Comparison of ENCODE assay signal across 10 cellular contexts in genomic region chr19:39433480-39434079, GRCh38. TPM values are rescaled to one million over a fixed set of nuclear protein-coding genes. Genes with fewer than 3 reads are reported as not detected.
DNase-seq lines count a peak whose midpoint lies in the region; ATAC-seq, FAIRE-seq and TF ChIP-seq lines count a peak whose summit lies in the region.
"Had no signal": no experiment of that assay in that cellular context is flagged by ENCODE, and none has a peak within 500 bp of the region (broad histone marks: within the 10 kb centered on the region; RNA-seq: fewer than 3 reads in every experiment).

No MANE protein-coding gene starts in this region.

- H4K20me1 ChIP-seq in KMS-11 (ENCODE audit: insufficient read depth) (no peaks in the 10 kb centered on the region), K562 (replicated peaks; ENCODE audit: control insufficient read depth, insufficient read depth, low read length) (peaks cover 21% of the 10 kb centered on the region)

- TF ChIP-seq EP300 in K562 (IDR thresholded peaks at IDR 0.05; ENCODE audit: low read length), result no peak

- peaks cover 40% of the 10 kb centered on the region for H3K36me3 Mint-ChIP-seq in CD8-positive, alpha-beta T cell
- peaks cover 20% of the 10 kb centered on the region for H3K36me3 Mint-ChIP-seq in natural killer cell treated with Interleukin-12 subunit alpha and Interleukin-12 subunit beta and Interleukin-15 and Interleukin-18, amount 100 ng/mL, for 72 hours

- no peak for ATAC-seq in CD8-positive, alpha-beta T cell
- ATAC-seq in K562 (no peak), esophagus mucosa (no peak)
- ATAC-seq in natural killer cell treated with Interleukin-12 subunit alpha and Interleukin-12 subunit beta and Interleukin-15 and Interleukin-18, amount 100 ng/mL, for 72 hours, result no peak

- H3K27ac ChIP-seq in CD8-positive, alpha-beta T cell (ENCODE audit: low read depth, low read length), result no peak overlapping the region
- H3K27ac ChIP-seq in KMS-11 (peak overlapping the region; percentile 75; the same call in 1 of the 2 replicates), K562 (ENCODE audit: extremely low read depth, low read depth, low read length) (peak overlapping the region; percentile 95)
- H3K27ac ChIP-seq: right atrium auricular region, WERI-Rb-1 had no signal

- no peak for DNase-seq in CD8-positive, alpha-beta T cell
- DNase-seq in K562 (ENCODE audit: extremely low read depth in 1 of 4, low spot score in 3 of 4), result no peak
- DNase-seq in natural killer cell treated with Interleukin-12 subunit alpha and Interleukin-12 subunit beta and Interleukin-15 and Interleukin-18, amount 100 ng/mL, for 72 hours (ENCODE audit: low spot score), result no peak
- no peak for DNase-seq in GM19240 (ENCODE audit: insufficient read length, low spot score)
- DNase-seq in EL, result no peak
- DNase-seq in NCI-H146 (lab: John Stamatoyannopoulos, UW), result no peak
- DNase-seq: WERI-Rb-1 had no signal

- H3K4me2 ChIP-seq in KMS-11 (peak overlapping the region; percentile 100), K562 (ENCODE audit: insufficient read depth, low read length) (peak overlapping the region; percentile 98)

- WGBS in K562 (ENCODE audit: insufficient coverage, low coverage, missing lambda C conversion rate), result 80% methylated on average over 8 of the region's 8 CpGs

- no peaks in the 10 kb centered on the region for H3K27me3 ChIP-seq in CD8-positive, alpha-beta T cell (ENCODE audit: insufficient read depth, low read length)
- H3K27me3 ChIP-seq in KMS-11 (ENCODE audit: insufficient read depth, low read depth) (no peaks in the 10 kb centered on the region), K562 (ENCODE audit: control insufficient read depth in 2 of 2, insufficient read depth in 2 of 2, low read length in 2 of 2) (no peaks in the 10 kb centered on the region)
- H3K27me3 ChIP-seq: right atrium auricular region had no signal

- POLR2A ChIA-PET in CD8-positive, alpha-beta T cell (lab: Charles Lee), result interaction anchor here (0.5 to 1.9 kb wide), 3 partner anchors 9 to 42 kb away, joined by 3 to 6 read pairs (median 5); partner anchors contain the start of genes MED29, PAF1 and SUPT5H
- POLR2A ChIA-PET in K562 (lab: Yijun Ruan, JAX), result interaction anchor here (0.6 to 6.2 kb wide), 10 partner anchors 10 to 760 kb away, joined by 3 to 141 read pairs (median 4); partner anchors contain the start of gene SUPT5H

- TF ChIP-seq POLR2A in K562 (conservative IDR thresholded peaks at IDR 0.05), result peak; percentile 26; the same call in 1 of the 2 replicates

- peaks cover 23% of the 10 kb centered on the region for H3K79me2 ChIP-seq in KMS-11 (ENCODE audit: insufficient read depth, low read depth)
- peaks cover 32% of the 10 kb centered on the region for H3K79me2 ChIP-seq in K562 (ENCODE audit: control insufficient read depth, insufficient read depth, low read length)

- intact Hi-C loops in CD8-positive, alpha-beta T cell (cut with DNase I, micrococcal nuclease), result no loop called here
- intact Hi-C loops in K562 (cut with micrococcal nuclease), result no loop called here

- no peak for TF ChIP-seq CTCF in CD8-positive, alpha-beta T cell (IDR thresholded peaks at IDR 0.05)
- TF ChIP-seq CTCF in KMS-11 (conservative IDR thresholded peaks at IDR 0.05; ENCODE audit: low read depth, low read length) (no peak), K562 (IDR thresholded peaks at IDR 0.05 in 2 of 3, conservative IDR thresholded peaks at IDR 0.05 in 1 of 3; ENCODE audit: insufficient read depth in 2 of 3, low read depth in 1 of 3, low read length in 3 of 3) (no peak)

- no peaks in the 10 kb centered on the region for H3K9me3 ChIP-seq in CD8-positive, alpha-beta T cell (ENCODE audit: low read length)
- H3K9me3 ChIP-seq in K562 (replicated peaks; ENCODE audit: control insufficient read depth, insufficient read depth, low read depth, low read length), result no peaks in the 10 kb centered on the region
- H3K9me3 ChIP-seq: right atrium auricular region had no signal

- CTCF ChIA-PET in CD8-positive, alpha-beta T cell (lab: Charles Lee), result interaction anchor here (0.8 to 1.0 kb wide), 3 partner anchors 21 to 41 kb away, joined by 3 to 4 read pairs (median 3); partner anchors contain the start of gene PLEKHG2
- CTCF ChIA-PET in K562 (lab: Yijun Ruan, JAX; ENCODE audit: low intra/inter-chr PET ratio), result no interaction called here

- no peaks in the 10 kb centered on the region for H3K27me3 Mint-ChIP-seq in CD8-positive, alpha-beta T cell (ENCODE audit: low read depth)
- no peaks in the 10 kb centered on the region for H3K27me3 Mint-ChIP-seq in natural killer cell treated with Interleukin-12 subunit alpha and Interleukin-12 subunit beta and Interleukin-15 and Interleukin-18, amount 100 ng/mL, for 72 hours

- TF ChIP-seq RAD21 in K562 (CRISPR knock-in tag; conservative IDR thresholded peaks at IDR 0.05 in 1 of 2, IDR thresholded peaks at IDR 0.05 in 1 of 2), result no peak

- H3K4me3 Mint-ChIP-seq in CD8-positive, alpha-beta T cell, result peak overlapping the region; percentile 100
- H3K4me3 Mint-ChIP-seq in natural killer cell treated with Interleukin-12 subunit alpha and Interleukin-12 subunit beta and Interleukin-15 and Interleukin-18, amount 100 ng/mL, for 72 hours, result peak overlapping the region; percentile 100

- no peak for FAIRE-seq in K562 (lab: Jason Lieb, UNC)

- H3K36me3 ChIP-seq in CD8-positive, alpha-beta T cell (ENCODE audit: insufficient read depth, low read length), result peaks cover 21% of the 10 kb centered on the region
- H3K36me3 ChIP-seq in KMS-11 (ENCODE audit: insufficient read depth) (peaks cover 27% of the 10 kb centered on the region; the same call in 1 of the 2 replicates), K562 (ENCODE audit: control insufficient read depth, insufficient read depth, low read length) (peaks cover 37% of the 10 kb centered on the region)

- H3K4me1 Mint-ChIP-seq in CD8-positive, alpha-beta T cell (ENCODE audit: low read depth), result peaks cover 47% of the 10 kb centered on the region
- H3K4me1 Mint-ChIP-seq in natural killer cell treated with Interleukin-12 subunit alpha and Interleukin-12 subunit beta and Interleukin-15 and Interleukin-18, amount 100 ng/mL, for 72 hours (ENCODE audit: low read depth in 2 of 2), result peaks cover 31 to 49% of the 10 kb centered on the region in 2 donors

- no TSS peak for BruUV-seq in K562 (replicated peaks; lab: Mats Ljungman, UMichigan)

- H3K4me3 ChIP-seq in CD8-positive, alpha-beta T cell (ENCODE audit: low read depth, low read length), result no peak overlapping the region
- H3K4me3 ChIP-seq in KMS-11 (IDR thresholded peaks at IDR 0.05; ENCODE audit: insufficient read depth, low read depth, low read length) (no peak overlapping the region), K562 (peak overlapping the region; percentile 100; the same call in 1 of the 2 replicates)
- H3K4me3 ChIP-seq: right atrium auricular region had no signal

- peak overlapping the region; percentile 74 for H3K27ac Mint-ChIP-seq in CD8-positive, alpha-beta T cell
- peak overlapping the region; percentile 99 for H3K27ac Mint-ChIP-seq in natural killer cell treated with Interleukin-12 subunit alpha and Interleukin-12 subunit beta and Interleukin-15 and Interleukin-18, amount 100 ng/mL, for 72 hours

- H2AFZ ChIP-seq in KMS-11 (ENCODE audit: low read depth), result no peak overlapping the region
- H2AFZ ChIP-seq in K562 (ENCODE audit: low read depth, low read length), result no peak overlapping the region

- in situ Hi-C loops in K562 (cut with MboI), result no loop called here

- H3K9me3 Mint-ChIP-seq in CD8-positive, alpha-beta T cell, result no peaks in the 10 kb centered on the region
- H3K9me3 Mint-ChIP-seq in natural killer cell treated with Interleukin-12 subunit alpha and Interleukin-12 subunit beta and Interleukin-15 and Interleukin-18, amount 100 ng/mL, for 72 hours, result no peaks in the 10 kb centered on the region

- no peak overlapping the region for H3K9ac ChIP-seq in KMS-11
- H3K9ac ChIP-seq in K562 (ENCODE audit: insufficient read depth in 1 of 2, low read depth in 2 of 2, low read length in 2 of 2), result peak overlapping the region; percentile 89 to 99; a peak in 3 of 4 replicates

- peaks cover 25% of the 10 kb centered on the region for H3K4me1 ChIP-seq in CD8-positive, alpha-beta T cell (ENCODE audit: insufficient read depth, low read length)
- peaks cover 54% of the 10 kb centered on the region for H3K4me1 ChIP-seq in KMS-11 (ENCODE audit: low read depth, poor library complexity, severe bottlenecking)
- peaks cover 28 to 33% of the 10 kb centered on the region in 2 experiments for H3K4me1 ChIP-seq in K562 (replicated peaks in 1 of 2; ENCODE audit: control insufficient read depth in 2 of 2, insufficient read depth in 2 of 2, low read length in 2 of 2)

- H3K9me1 ChIP-seq in K562 (ENCODE audit: control insufficient read depth, insufficient read depth, low read length), result no peaks in the 10 kb centered on the region

RNA-seq across cellular contexts. Expression of gene RPS16, which starts 2.2 kb away (rescaled TPM):
- total RNA-seq in CD8-positive, alpha-beta T cell, result 1,000 to 10,000 TPM; 4,439 to 4,447 TPM
- 222 and 453 TPM in 2 replicates for total RNA-seq in K562 (2011; cell fraction: chromatin; rRNA removed; ENCODE audit: low replicate concordance)
- 784 and 1,002 TPM in 2 replicates for total RNA-seq in K562 (2011; cell fraction: nucleolus; rRNA removed)
- 878 and 1,583 TPM in 2 replicates for total RNA-seq in K562 (2011; cell fraction: nucleoplasm; rRNA removed)
- total RNA-seq in K562 (2014; rRNA removed), result 2,011 and 2,125 TPM in 2 replicates
- total RNA-seq in K562 (2014; rRNA removed; fragmentation: Illumina TruSeq; extraction: Trizol), result 82.6 and 146 TPM in 2 replicates
- total RNA-seq in K562 (2015; rRNA removed; fragmentation: Illumina TruSeq; extraction: Trizol), result 114 and 137 TPM in 2 replicates
- total RNA-seq in K562 (2021), result 3,072 and 3,267 TPM in 2 replicates
- 1,618 and 2,255 TPM in 2 replicates for polyA plus RNA-seq in K562 (2011; rRNA removed)
- polyA plus RNA-seq in K562 (2011; cell fraction: cytosol; rRNA removed), result 6,767 and 7,935 TPM in 2 replicates
- polyA plus RNA-seq in K562 (2011; cell fraction: nucleus; rRNA removed), result 1,399 and 1,697 TPM in 2 replicates
- 3,974 and 4,107 TPM in 2 replicates for polyA plus RNA-seq in K562 (2012)
- 2,204 and 2,973 TPM in 2 replicates for polyA plus RNA-seq in K562 (2014; fragmentation: Illumina TruSeq; extraction: Trizol)
- 1,000 to 10,000 TPM; 2,545 to 3,175 TPM for polyA plus RNA-seq in K562 (2014; fragmentation: Nextera tagmentation; extraction: Ambion mirVana)
- polyA plus RNA-seq in K562 (2014; rRNA removed), result 3,400 and 3,671 TPM in 2 replicates
- 1,356 and 1,489 TPM in 2 replicates for polyA minus RNA-seq in K562 (2011; rRNA and poly(A)+ RNA removed)
- 1,901 and 2,445 TPM in 2 replicates for polyA minus RNA-seq in K562 (2011; cell fraction: cytosol; rRNA and poly(A)+ RNA removed)
- 274 and 520 TPM in 2 replicates for polyA minus RNA-seq in K562 (2011; cell fraction: nucleus; rRNA and poly(A)+ RNA removed)
- 1,000 to 10,000 TPM; 1,544 to 1,854 TPM for total RNA-seq in natural killer cell treated with Interleukin-12 subunit alpha and Interleukin-12 subunit beta and Interleukin-15 and Interleukin-18, amount 100 ng/mL, for 72 hours
- 2,374 TPM for total RNA-seq in esophagus mucosa

RNA-seq across cellular contexts. Expression of gene SUPT5H, which starts 11.8 kb away (rescaled TPM):
- total RNA-seq in CD8-positive, alpha-beta T cell, result 100 to 1,000 TPM; 303 to 329 TPM
- 330 and 539 TPM in 2 replicates for total RNA-seq in K562 (2011; cell fraction: chromatin; rRNA removed; ENCODE audit: low replicate concordance)
- total RNA-seq in K562 (2011; cell fraction: nucleolus; rRNA removed), result 230 and 249 TPM in 2 replicates
- 271 and 280 TPM in 2 replicates for total RNA-seq in K562 (2011; cell fraction: nucleoplasm; rRNA removed)
- total RNA-seq in K562 (2014; rRNA removed) (64.1 and 68.6 TPM in 2 replicates), K562 (2014; rRNA removed; fragmentation: Illumina TruSeq; extraction: Trizol) (29.4 and 34.5 TPM in 2 replicates), K562 (2015; rRNA removed; fragmentation: Illumina TruSeq; extraction: Trizol) (35.9 and 36.9 TPM in 2 replicates), K562 (2021) (73.4 and 85.9 TPM in 2 replicates), esophagus mucosa (46.6 TPM)
- polyA plus RNA-seq in K562 (2011; rRNA removed) (27.6 and 58.9 TPM in 2 replicates), K562 (2014; fragmentation: Illumina TruSeq; extraction: Trizol) (68.9 and 70.5 TPM in 2 replicates), K562 (2014; fragmentation: Nextera tagmentation; extraction: Ambion mirVana) (10 to 100 TPM; 13.3 to 18.8 TPM), K562 (2014; rRNA removed) (50.2 and 75.6 TPM in 2 replicates)
- polyA plus RNA-seq in K562 (2011; cell fraction: cytosol; rRNA removed), result 37.3 and 38.8 TPM in 2 replicates
- polyA plus RNA-seq in K562 (2011; cell fraction: nucleus; rRNA removed), result 208 and 227 TPM in 2 replicates
- polyA plus RNA-seq in K562 (2012), result 93.1 and 112 TPM in 2 replicates
- 37.0 and 51.5 TPM in 2 replicates for polyA minus RNA-seq in K562 (2011; rRNA and poly(A)+ RNA removed)
- polyA minus RNA-seq in K562 (2011; cell fraction: cytosol; rRNA and poly(A)+ RNA removed), result 42.2 and 42.6 TPM in 2 replicates
- polyA minus RNA-seq in K562 (2011; cell fraction: nucleus; rRNA and poly(A)+ RNA removed), result 36.1 and 56.9 TPM in 2 replicates
- 100 to 1,000 TPM; 164 to 192 TPM for total RNA-seq in natural killer cell treated with Interleukin-12 subunit alpha and Interleukin-12 subunit beta and Interleukin-15 and Interleukin-18, amount 100 ng/mL, for 72 hours

RNA-seq across cellular contexts. Expression of gene PLEKHG2, which starts 21.1 kb away (rescaled TPM):
- 10 to 100 TPM; 54.8 to 69.0 TPM for total RNA-seq in CD8-positive, alpha-beta T cell
- 36.8 and 97.0 TPM in 2 replicates for total RNA-seq in K562 (2011; cell fraction: chromatin; rRNA removed; ENCODE audit: low replicate concordance)
- total RNA-seq in K562 (2011; cell fraction: nucleolus; rRNA removed), result 44.7 and 54.0 TPM in 2 replicates
- 35.4 and 61.8 TPM in 2 replicates for total RNA-seq in K562 (2011; cell fraction: nucleoplasm; rRNA removed)
- 9.8 and 17.1 TPM in 2 replicates for total RNA-seq in K562 (2014; rRNA removed)
- 5.9 and 6.8 TPM in 2 replicates for total RNA-seq in K562 (2014; rRNA removed; fragmentation: Illumina TruSeq; extraction: Trizol)
- 8.1 and 11.4 TPM in 2 replicates for total RNA-seq in K562 (2015; rRNA removed; fragmentation: Illumina TruSeq; extraction: Trizol)
- 41.1 and 45.7 TPM in 2 replicates for total RNA-seq in K562 (2021)
- 5.4 and 8.5 TPM in 2 replicates for polyA plus RNA-seq in K562 (2011; rRNA removed)
- 4.2 and 6.3 TPM in 2 replicates for polyA plus RNA-seq in K562 (2011; cell fraction: cytosol; rRNA removed)
- polyA plus RNA-seq in K562 (2011; cell fraction: nucleus; rRNA removed), result 32.9 and 103 TPM in 2 replicates
- 22.1 and 34.0 TPM in 2 replicates for polyA plus RNA-seq in K562 (2012)
- 18.6 and 27.7 TPM in 2 replicates for polyA plus RNA-seq in K562 (2014; fragmentation: Illumina TruSeq; extraction: Trizol)
- 1 to 10 TPM in 1 of 2 experiments, under 1 TPM in 1; 0.98 to 3.0 TPM for polyA plus RNA-seq in K562 (2014; fragmentation: Nextera tagmentation; extraction: Ambion mirVana)
- polyA plus RNA-seq in K562 (2014; rRNA removed), result 14.9 and 18.0 TPM in 2 replicates
- 2.7 TPM in 2 replicates for polyA minus RNA-seq in K562 (2011; rRNA and poly(A)+ RNA removed)
- 15.3 and 25.7 TPM in 2 replicates for polyA minus RNA-seq in K562 (2011; cell fraction: cytosol; rRNA and poly(A)+ RNA removed)
- polyA minus RNA-seq in K562 (2011; cell fraction: nucleus; rRNA and poly(A)+ RNA removed), result 14.0 and 19.9 TPM in 2 replicates
- 10 to 100 TPM; 30.8 to 68.1 TPM for total RNA-seq in natural killer cell treated with Interleukin-12 subunit alpha and Interleukin-12 subunit beta and Interleukin-15 and Interleukin-18, amount 100 ng/mL, for 72 hours
- total RNA-seq in esophagus mucosa, result 12.8 TPM

RNA-seq across cellular contexts. Expression of gene ZFP36, which starts 26.9 kb away (rescaled TPM):
- total RNA-seq in CD8-positive, alpha-beta T cell, result 1,000 to 10,000 TPM; 1,672 to 1,779 TPM
- 9.5 and 19.1 TPM in 2 replicates for total RNA-seq in K562 (2011; cell fraction: chromatin; rRNA removed; ENCODE audit: low replicate concordance)
- 17.8 and 18.8 TPM in 2 replicates for total RNA-seq in K562 (2011; cell fraction: nucleolus; rRNA removed)
- 15.0 and 15.3 TPM in 2 replicates for total RNA-seq in K562 (2011; cell fraction: nucleoplasm; rRNA removed)
- total RNA-seq in K562 (2014; rRNA removed) (3.5 and 7.1 TPM in 2 replicates), K562 (2014; rRNA removed; fragmentation: Illumina TruSeq; extraction: Trizol) (1.8 and 2.8 TPM in 2 replicates), K562 (2015; rRNA removed; fragmentation: Illumina TruSeq; extraction: Trizol) (3.7 and 3.8 TPM in 2 replicates), K562 (2021) (17.1 and 20.1 TPM in 2 replicates), esophagus mucosa (141 TPM)
- polyA plus RNA-seq in K562 (2011; rRNA removed) (1.0 and 2.0 TPM in 2 replicates), K562 (2014; fragmentation: Illumina TruSeq; extraction: Trizol) (12.5 and 13.4 TPM in 2 replicates), K562 (2014; fragmentation: Nextera tagmentation; extraction: Ambion mirVana) (1 to 10 TPM; 1.3 to 1.5 TPM), K562 (2014; rRNA removed) (9.2 and 9.5 TPM in 2 replicates)
- 1.8 and 3.0 TPM in 2 replicates for polyA plus RNA-seq in K562 (2011; cell fraction: cytosol; rRNA removed)
- 12.7 and 20.7 TPM in 2 replicates for polyA plus RNA-seq in K562 (2011; cell fraction: nucleus; rRNA removed)
- polyA plus RNA-seq in K562 (2012), result 14.4 and 28.7 TPM in 2 replicates
- polyA minus RNA-seq in K562 (2011; rRNA and poly(A)+ RNA removed), result 0.63 and 0.66 TPM in 2 replicates
- 6.1 and 7.0 TPM in 2 replicates for polyA minus RNA-seq in K562 (2011; cell fraction: cytosol; rRNA and poly(A)+ RNA removed)
- 11.0 and 12.8 TPM in 2 replicates for polyA minus RNA-seq in K562 (2011; cell fraction: nucleus; rRNA and poly(A)+ RNA removed)
- 10 to 100 TPM; 11.2 to 27.8 TPM for total RNA-seq in natural killer cell treated with Interleukin-12 subunit alpha and Interleukin-12 subunit beta and Interleukin-15 and Interleukin-18, amount 100 ng/mL, for 72 hours

RNA-seq across cellular contexts. Expression of gene MED29, which starts 42.4 kb away (rescaled TPM):
- 10 to 100 TPM; 45.9 to 55.1 TPM for total RNA-seq in CD8-positive, alpha-beta T cell
- 7.8 and 14.7 TPM in 2 replicates for total RNA-seq in K562 (2011; cell fraction: chromatin; rRNA removed; ENCODE audit: low replicate concordance)
- 12.0 and 12.7 TPM in 2 replicates for total RNA-seq in K562 (2011; cell fraction: nucleolus; rRNA removed)
- 13.0 and 17.4 TPM in 2 replicates for total RNA-seq in K562 (2011; cell fraction: nucleoplasm; rRNA removed)
- total RNA-seq in K562 (2014; rRNA removed), result 16.0 and 22.6 TPM in 2 replicates
- 7.0 and 7.2 TPM in 2 replicates for total RNA-seq in K562 (2014; rRNA removed; fragmentation: Illumina TruSeq; extraction: Trizol)
- total RNA-seq in K562 (2015; rRNA removed; fragmentation: Illumina TruSeq; extraction: Trizol), result 11.2 and 11.7 TPM in 2 replicates
- total RNA-seq in K562 (2021), result 17.3 and 18.0 TPM in 2 replicates
- 11.7 and 12.4 TPM in 2 replicates for polyA plus RNA-seq in K562 (2011; rRNA removed)
- polyA plus RNA-seq in K562 (2011; cell fraction: cytosol; rRNA removed), result 18.4 and 30.0 TPM in 2 replicates
- polyA plus RNA-seq in K562 (2011; cell fraction: nucleus; rRNA removed), result 5.3 and 8.7 TPM in 2 replicates
- 14.0 and 19.0 TPM in 2 replicates for polyA plus RNA-seq in K562 (2012)
- polyA plus RNA-seq in K562 (2014; fragmentation: Illumina TruSeq; extraction: Trizol), result 18.0 and 19.2 TPM in 2 replicates
- polyA plus RNA-seq in K562 (2014; fragmentation: Nextera tagmentation; extraction: Ambion mirVana), result 1 to 10 TPM; 1.8 to 2.8 TPM
- 15.1 and 22.5 TPM in 2 replicates for polyA plus RNA-seq in K562 (2014; rRNA removed)
- 6.4 and 10.6 TPM in 2 replicates for polyA minus RNA-seq in K562 (2011; rRNA and poly(A)+ RNA removed)
- polyA minus RNA-seq in K562 (2011; cell fraction: cytosol; rRNA and poly(A)+ RNA removed), result 5.9 and 9.0 TPM in 2 replicates
- polyA minus RNA-seq in K562 (2011; cell fraction: nucleus; rRNA and poly(A)+ RNA removed), result 15.9 and 16.3 TPM in 2 replicates
- total RNA-seq in natural killer cell treated with Interleukin-12 subunit alpha and Interleukin-12 subunit beta and Interleukin-15 and Interleukin-18, amount 100 ng/mL, for 72 hours, result 10 to 100 TPM; 22.2 to 35.2 TPM
- total RNA-seq in esophagus mucosa, result 21.4 TPM
